In the genomic region with DNA sequence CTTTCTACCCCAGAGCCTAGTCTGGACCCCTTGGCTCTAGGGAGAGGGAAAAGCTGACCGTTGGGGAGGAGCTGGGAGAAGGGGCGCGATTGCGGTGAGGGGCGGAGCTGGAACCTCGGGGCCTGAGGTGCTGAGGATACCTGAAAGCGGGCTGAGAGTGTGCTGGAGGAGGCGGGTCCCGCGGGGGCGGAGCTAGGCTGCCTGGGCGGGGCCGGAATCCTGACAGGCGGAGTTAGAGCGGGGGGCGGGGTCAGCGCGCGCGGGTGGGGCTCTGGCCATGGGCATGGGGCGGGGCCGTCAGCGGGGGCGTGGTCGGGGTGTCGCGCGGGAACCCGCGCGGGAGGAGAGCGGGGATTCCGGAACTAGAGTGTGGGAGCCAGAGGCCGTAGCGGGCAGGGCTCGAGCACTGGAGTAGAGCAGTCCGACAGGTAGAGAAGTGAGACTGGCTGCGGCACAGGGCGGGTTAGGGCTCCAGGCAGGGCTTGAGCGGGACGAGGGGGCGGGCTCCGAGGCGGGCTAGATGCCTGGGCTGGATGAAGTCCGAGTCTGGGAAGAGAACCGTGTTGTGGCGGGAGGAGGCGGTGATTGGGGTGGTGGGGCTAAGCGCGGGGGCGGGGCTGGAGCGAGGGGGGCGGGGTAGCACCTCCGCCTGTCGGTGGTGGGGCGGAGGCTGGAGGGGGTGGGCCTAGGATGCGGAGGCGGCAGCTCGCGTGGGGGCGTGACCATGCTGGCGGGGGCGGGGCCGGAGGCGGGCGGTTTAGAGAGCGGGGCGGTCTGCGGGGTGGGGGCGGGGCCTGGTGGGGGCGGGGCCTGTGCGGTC, we compare ENCODE assay signal across 8 cellular contexts. TPM values are rescaled to one million over a fixed set of nuclear protein-coding genes. Genes with fewer than 3 reads are reported as not detected.
DNase-seq lines count a peak whose midpoint lies in the region; ATAC-seq and TF ChIP-seq lines count a peak whose summit lies in the region.

Gene INAFM1 (plus strand): TSS at position 815 of the 820 bp plus-strand sequence. CDS start 35 bp downstream, outside the sequence.

- intact Hi-C loops in IMR-90 (cut with micrococcal nuclease) (no loop called here), mucosa of descending colon (cut with DNase I, micrococcal nuclease) (no loop called here)

- H4K91ac ChIP-seq in IMR-90 (ENCODE audit: insufficient read depth, low read depth, low read length), result peak within 1 kb of the TSS; percentile 77

- H2AK5ac ChIP-seq in IMR-90 (ENCODE audit: low read depth, low read length), result peak within 1 kb of the TSS; percentile 83

- POLR2A ChIA-PET in IMR-90 (lab: Charles Lee; ENCODE audit: unreplicated experiment), result interaction anchor here (0.6 to 1.0 kb wide), 3 partner anchors 18 to 84 kb away, joined by 3 to 5 read pairs (median 3); no protein-coding TSS in a partner anchor

- H2BK20ac ChIP-seq in IMR-90 (ENCODE audit: low read depth, low read length), result peak within 1 kb of the TSS; percentile 26; the same call in 1 of the 2 replicates

- H3K27ac ChIP-seq in IMR-90 (ENCODE audit: insufficient read depth, low read length), result peak within 1 kb of the TSS; percentile 97
- peak within 1 kb of the TSS; percentile 89 for H3K27ac ChIP-seq in OCI-LY3 (ENCODE audit: low read length)

- peaks cover 6 to 34% of the 10 kb centered on the region in 2 experiments; a peak in 3 of 4 replicates for H3K79me1 ChIP-seq in IMR-90 (ENCODE audit: low read depth in 1 of 2, low read length in 2 of 2)

- in situ Hi-C loops in IMR-90 (cut with MboI; ENCODE audit: low sequenced_read_pairs), result no loop called here

- H3K4me3 ChIP-seq in IMR-90 (ENCODE audit: insufficient read depth, low read depth, low read length) (peak within 1 kb of the TSS; percentile 99), OCI-LY3 (ENCODE audit: low read length) (peak within 1 kb of the TSS; percentile 88), mucosa of descending colon (peak within 1 kb of the TSS; percentile 56)

- peak within 1 kb of the TSS; percentile 87 to 91 for H4K8ac ChIP-seq in IMR-90 (ENCODE audit: low read depth in 2 of 2, low read length in 2 of 2)

- dilution Hi-C loops in IMR-90 (cut with HindIII; ENCODE audit: low sequenced_read_pairs, unreplicated experiment), result no loop called here

- no peaks in the 10 kb centered on the region for H3K27me3 ChIP-seq in IMR-90 (ENCODE audit: control insufficient read depth, insufficient read depth, low read length)
- no peaks in the 10 kb centered on the region for H3K27me3 ChIP-seq in OCI-LY3 (ENCODE audit: low read depth, low read length)

- WGBS in IMR-90 (ENCODE audit: extremely low coverage in 2 of 2, insufficient read length in 1 of 2), 2 experiments, result 0% methylated on average over 16 of the region's 72 CpGs; no CpG with 5 or more reads in 1 of the 2 experiments

- BruUV-seq in IMR-90 (replicated peaks; lab: Mats Ljungman, UMichigan), result no TSS peak

- TF ChIP-seq CTCF in IMR-90 (conservative IDR thresholded peaks at IDR 0.05; ENCODE audit: low read depth, low read length) (no peak), OCI-LY3 (IDR thresholded peaks at IDR 0.05; ENCODE audit: low read depth, low read length) (no peak), mucosa of descending colon (IDR thresholded peaks at IDR 0.05) (no peak)

- DNase-seq in COLO829 (ENCODE audit: low spot score) (peak; percentile 83), IMR-90 (peak; percentile 86), epidermal melanocyte (ENCODE audit: insufficient read length, low spot score) (peak; percentile 81), mucosa of descending colon (peak; percentile 99 to 100 (median 100))
- DNase-seq in activated CD8-positive, alpha-beta memory T cell treated with anti-CD3 and anti-CD28 coated beads, Interleukin-2, amount 50 U/mL, for 48 hours, result peak; percentile 100
- peak; percentile 99 to 100 for DNase-seq in stimulated activated CD8-positive, alpha-beta memory T cell treated with anti-CD3 and anti-CD28 coated beads, Interleukin-2, amount 100 ng/mL, for 48 hours (ENCODE audit: low read depth in 2 of 2)

- no peak for TF ChIP-seq RAD21 in IMR-90 (IDR thresholded peaks at IDR 0.05; ENCODE audit: low read length)

- H2AK9ac ChIP-seq in IMR-90 (replicated peaks; ENCODE audit: low read depth, low read length, poor library complexity), result peak within 1 kb of the TSS; percentile 99

- ATAC-seq in GM21390 (IDR thresholded peaks at IDR 0.05; ENCODE audit: unreplicated experiment) (peak; percentile 49), IMR-90 (ENCODE audit: low read depth) (peak; percentile 75), mucosa of descending colon (peak; percentile 87)

- H3K4me1 ChIP-seq in IMR-90 (ENCODE audit: control insufficient read depth, insufficient read depth, low read length) (peaks cover 14% of the 10 kb centered on the region), OCI-LY3 (ENCODE audit: low read length) (peaks cover 10% of the 10 kb centered on the region), mucosa of descending colon (ENCODE audit: low read depth) (peaks cover 12% of the 10 kb centered on the region)

- H3K18ac ChIP-seq in IMR-90 (ENCODE audit: low read depth, low read length), result peak within 1 kb of the TSS; percentile 91

- H3K4me2 ChIP-seq in IMR-90 (ENCODE audit: low read depth, low read length) (peak within 1 kb of the TSS; percentile 100), OCI-LY3 (ENCODE audit: low read length) (peak within 1 kb of the TSS; percentile 93)

- H2BK5ac ChIP-seq in IMR-90 (ENCODE audit: low read depth, low read length, poor library complexity, severe bottlenecking), result peak within 1 kb of the TSS; percentile 97

- H2AFZ ChIP-seq in IMR-90 (replicated peaks; ENCODE audit: low read length, poor library complexity) (peak within 1 kb of the TSS; percentile 99), OCI-LY3 (ENCODE audit: low read depth, low read length) (peak within 1 kb of the TSS; percentile 37; the same call in 1 of the 2 replicates)

- peaks cover 20% of the 10 kb centered on the region for H4K20me1 ChIP-seq in IMR-90 (ENCODE audit: insufficient read depth, low read length)
- H4K20me1 ChIP-seq in OCI-LY3 (ENCODE audit: insufficient read depth, low read length), result peaks cover 8% of the 10 kb centered on the region; the same call in 1 of the 2 replicates

- peak within 1 kb of the TSS; percentile 38 for H2BK120ac ChIP-seq in IMR-90 (ENCODE audit: low read depth, low read length)

- H3K36me3 ChIP-seq in IMR-90 (ENCODE audit: control insufficient read depth, insufficient read depth, low read length), result peaks cover 27% of the 10 kb centered on the region
- H3K36me3 ChIP-seq in OCI-LY3 (replicated peaks; ENCODE audit: low read depth, low read length), result peaks cover 4% of the 10 kb centered on the region
- H3K36me3 ChIP-seq in mucosa of descending colon (ENCODE audit: low read depth), result no peaks in the 10 kb centered on the region

- H3K9me3 ChIP-seq in IMR-90 (ENCODE audit: control insufficient read depth, insufficient read depth, low read length) (no peaks in the 10 kb centered on the region), OCI-LY3 (ENCODE audit: insufficient read depth, low read length) (no peaks in the 10 kb centered on the region), mucosa of descending colon (no peaks in the 10 kb centered on the region)

- H3K23ac ChIP-seq in IMR-90 (ENCODE audit: low read depth, low read length), result peak within 1 kb of the TSS; percentile 69

- peak within 1 kb of the TSS; percentile 88 for H3K56ac ChIP-seq in IMR-90 (ENCODE audit: extremely low read depth, insufficient read depth, low read length)

- peak within 1 kb of the TSS; percentile 37; the same call in 1 of the 3 replicates for H2BK15ac ChIP-seq in IMR-90 (ENCODE audit: low read depth, low read length)

- H3K9me1 ChIP-seq in IMR-90 (ENCODE audit: insufficient read depth, low read length), result peaks cover 13% of the 10 kb centered on the region

- H3K9ac ChIP-seq in IMR-90 (ENCODE audit: low read depth, low read length), result peak within 1 kb of the TSS; percentile 85
- peak within 1 kb of the TSS; percentile 95 for H3K9ac ChIP-seq in OCI-LY3 (ENCODE audit: low read length)

- H4K5ac ChIP-seq in IMR-90 (ENCODE audit: low read depth, low read length), result peak within 1 kb of the TSS; percentile 62

- peak within 1 kb of the TSS; percentile 85 for H3K14ac ChIP-seq in IMR-90 (replicated peaks; ENCODE audit: low read depth, low read length)

- CTCF ChIA-PET in IMR-90 (lab: Yijun Ruan, JAX), result interaction anchor here (0.8 to 1.4 kb wide), 4 partner anchors 10 to 118 kb away, joined by 3 read pairs; partner anchors contain the start of gene CCDC9

- H3K4ac ChIP-seq in IMR-90 (ENCODE audit: low read depth, low read length), result peak within 1 kb of the TSS; percentile 74

- peak; percentile 70 for TF ChIP-seq POLR2A in IMR-90 (IDR thresholded peaks at IDR 0.05; ENCODE audit: low read depth, low read length)

- no peaks in the 10 kb centered on the region for H3K79me2 ChIP-seq in OCI-LY3 (ENCODE audit: low read length)

TF ChIP-seq in IMR-90, 13 proteins besides CTCF, POLR2A, EP300 and RAD21 (continues in another document):
- TF ChIP-seq BHLHE40 (IDR thresholded peaks at IDR 0.05; ENCODE audit: low read depth, low read length) (no peak), SMC3 (IDR thresholded peaks at IDR 0.05; ENCODE audit: low read depth, low read length) (no peak), ELK1 (IDR thresholded peaks at IDR 0.05; ENCODE audit: borderline replicate concordance, low read depth, low read length) (no peak), RCOR1 (IDR thresholded peaks at IDR 0.05; ENCODE audit: insufficient replicate concordance, low read length) (no peak), MXI1 (IDR thresholded peaks at IDR 0.05; ENCODE audit: borderline replicate concordance, low read depth, low read length) (peak; percentile 20; the same call in 1 of the 2 replicates), USF2 (IDR thresholded peaks at IDR 0.05; ENCODE audit: low read depth, low read length) (no peak)

RNA-seq across cellular contexts. Expression of gene INAFM1, which starts in this region (rescaled TPM):
- total RNA-seq in IMR-90 (2012; rRNA removed), result 0.36 and 0.56 TPM in 2 replicates
- polyA plus RNA-seq in IMR-90 (2012; rRNA removed), result 7.8 and 11.0 TPM in 2 replicates
- 3.7 and 17.5 TPM in 2 replicates for polyA plus RNA-seq in IMR-90 (2012; cell fraction: cytosol; rRNA removed)
- 25.4 and 47.4 TPM in 2 replicates for polyA plus RNA-seq in IMR-90 (2012; cell fraction: nucleus; rRNA removed; ENCODE audit: low replicate concordance)
- 10 to 100 TPM; 14.7 to 28.9 (median 16.7) TPM for total RNA-seq in mucosa of descending colon

Comparison
In these comparisons a context has a peak if more than half of its experiments do, and no peak if none do; other contexts are left out.
1. Peak in every context shown above with its lines: DNase-seq, ATAC-seq, H3K4me3 ChIP-seq and H3K27ac ChIP-seq.
2. RNA of gene INAFM1 (total RNA-seq): 14.7 to 28.9 TPM in mucosa of descending colon; 0.36 to 0.56 TPM in IMR-90; every median in the first group is over 10 times any median in the second.